9 cellular contexts compared by ENCODE assay signal in the genomic region with DNA sequence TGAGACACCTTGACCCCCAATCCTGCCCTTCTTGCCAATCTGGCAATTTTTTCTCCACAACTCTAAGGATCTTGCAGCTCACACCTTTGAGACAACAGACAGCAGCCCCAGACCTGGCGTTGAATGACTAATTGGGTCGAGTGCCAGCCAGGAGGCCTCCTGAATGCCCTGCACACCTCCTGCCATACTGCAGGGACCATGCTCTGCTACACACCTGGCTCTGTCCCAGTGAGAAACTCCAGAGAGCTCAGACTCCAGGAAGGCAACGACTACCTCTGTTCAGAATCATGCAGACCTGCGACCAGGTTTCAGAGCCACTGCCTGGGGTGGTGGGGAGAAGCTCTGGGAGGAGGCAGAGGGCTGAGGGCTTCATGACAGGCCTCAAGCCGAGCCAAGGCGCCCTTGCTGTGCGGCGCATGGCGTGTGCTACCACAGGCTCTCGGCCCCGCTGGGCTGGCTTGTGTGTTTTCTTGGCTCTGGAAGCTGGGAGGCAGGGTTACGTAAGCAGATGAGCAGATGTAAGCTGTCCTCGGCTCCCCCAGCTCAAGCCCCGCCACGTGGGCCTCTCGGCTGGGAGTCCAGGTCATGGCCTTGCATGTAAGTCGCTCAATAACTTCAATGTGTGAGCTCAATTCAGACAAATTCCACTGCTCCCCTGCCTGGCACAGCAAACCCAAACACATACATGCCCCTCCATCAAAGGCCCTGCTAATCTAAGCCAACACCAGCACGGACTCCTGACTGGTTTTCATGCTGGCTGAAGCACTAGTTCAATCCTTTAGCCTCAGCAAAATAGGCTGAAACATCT. TPM values are rescaled to one million over a fixed set of nuclear protein-coding genes. Genes with fewer than 3 reads are reported as not detected.
DNase-seq lines count a peak whose midpoint lies in the region; ATAC-seq, FAIRE-seq and TF ChIP-seq lines count a peak whose summit lies in the region.
"Had no signal": no experiment of that assay in that cellular context is flagged by ENCODE, and none has a peak within 500 bp of the region (broad histone marks: within the 10 kb centered on the region; RNA-seq: fewer than 3 reads in every experiment).

No MANE protein-coding gene starts in this region.

- no peaks in the 10 kb centered on the region for H3K36me3 Mint-ChIP-seq in progenitor cell of endocrine pancreas (ENCODE audit: insufficient read depth)

- ATAC-seq in RWPE2 (ENCODE audit: low read depth): peak; percentile 69
- ATAC-seq in HG02970 (IDR thresholded peaks at IDR 0.05; ENCODE audit: low FRiP score, unreplicated experiment): no peak
- ATAC-seq in GM21423 (IDR thresholded peaks at IDR 0.05; ENCODE audit: unreplicated experiment): no peak

- H3K4me3 ChIP-seq in RWPE2 (ENCODE audit: severe bottlenecking): no peak overlapping the region

- H3K27ac Mint-ChIP-seq in progenitor cell of endocrine pancreas: peak overlapping the region; percentile 26

- H3K9me3 ChIP-seq in RWPE2 (ENCODE audit: severe bottlenecking): no peaks in the 10 kb centered on the region

- no peaks in the 10 kb centered on the region for H3K27me3 Mint-ChIP-seq in progenitor cell of endocrine pancreas

- in situ Hi-C loops in ACHN (cut with HindIII; ENCODE audit: low pct_ligation_motif_present, low pct_unique_long_range_greater_than_20kb, low sequenced_read_pairs): no loop called here

- H3K27me3 ChIP-seq in RWPE2 (ENCODE audit: insufficient read depth, poor library complexity, severe bottlenecking): no peaks in the 10 kb centered on the region

- peaks cover 31% of the 10 kb centered on the region for H3K4me1 Mint-ChIP-seq in progenitor cell of endocrine pancreas (ENCODE audit: low read depth)

- H3K4me3 Mint-ChIP-seq in progenitor cell of endocrine pancreas (ENCODE audit: low read depth): no peak overlapping the region

- no peak for DNase-seq in GM12892 (ENCODE audit: insufficient read length)
- DNase-seq in RWPE2 (ENCODE audit: low spot score): no peak
- peak; percentile 75 for DNase-seq in glomerular visceral epithelial cell (ENCODE audit: extremely low spot score)
- DNase-seq in progenitor cell of endocrine pancreas (ENCODE audit: low spot score, unreplicated experiment): no peak
- no peak for DNase-seq in NCI-H1092 (lab: John Stamatoyannopoulos, UW)
- DNase-seq in ACHN: no peak

- no peak for TF ChIP-seq POLR2A in GM12892 (IDR thresholded peaks at IDR 0.05; ENCODE audit: low read depth, low read length)

- TF ChIP-seq CTCF in RWPE2 (IDR thresholded peaks at IDR 0.05; ENCODE audit: poor library complexity, severe bottlenecking) (no peak), progenitor cell of endocrine pancreas (IDR thresholded peaks at IDR 0.05; ENCODE audit: unreplicated experiment) (no peak)

- peak overlapping the region; percentile 2 for H3K27ac ChIP-seq in RWPE2 (ENCODE audit: poor library complexity, severe bottlenecking)

- H3K4me1 ChIP-seq in RWPE2 (ENCODE audit: insufficient read depth, poor library complexity, severe bottlenecking): peaks cover 15% of the 10 kb centered on the region

- H3K9me3 Mint-ChIP-seq in progenitor cell of endocrine pancreas (ENCODE audit: low read depth): no peaks in the 10 kb centered on the region

- FAIRE-seq in GM12892 (lab: Jason Lieb, UNC): peak; percentile 53
- FAIRE-seq: frontal cortex had no signal

- H3K36me3 ChIP-seq in RWPE2 (ENCODE audit: low read depth): peaks cover 22% of the 10 kb centered on the region

RNA-seq across cellular contexts. Expression of a gene that starts 27.5 kb away (rescaled TPM):
- polyA plus RNA-seq in GM12892 (2012; ENCODE audit: missing spikeins): 33.9 TPM
- 49.9 and 53.1 TPM in 2 replicates for total RNA-seq in progenitor cell of endocrine pancreas
